ENCODE assay signal across 1 cellular context in genomic region chr7:138089080-138089901, GRCh38.
A peak's percentile ranks its signal among the peaks of the same experiment; 100 is the strongest.
TF ChIP-seq lines count a peak whose summit lies in the region.

No MANE protein-coding gene starts in this region.

TF ChIP-seq in HepG2, 621 proteins besides CTCF, POLR2A, EP300 and RAD21 (continued from another document and continues in another):
- TF ChIP-seq ZNF318 (CRISPR knock-in tag; IDR thresholded peaks at IDR 0.05) (no peak), KLF13 (CRISPR knock-in tag; IDR thresholded peaks at IDR 0.05) (no peak), ESRRA (CRISPR knock-in tag; IDR thresholded peaks at IDR 0.05; ENCODE audit: low read depth) (no peak), NONO (IDR thresholded peaks at IDR 0.05) (no peak), NONO (CRISPR knock-in tag; conservative IDR thresholded peaks at IDR 0.05) (no peak), TCF7 (IDR thresholded peaks at IDR 0.05; ENCODE audit: low read depth) (no peak), NCOA5 (CRISPR knock-in tag; IDR thresholded peaks at IDR 0.05) (no peak), IRX3 (CRISPR knock-in tag; IDR thresholded peaks at IDR 0.05; ENCODE audit: borderline replicate concordance, low read depth) (no peak), ZFYVE20 (CRISPR knock-in tag; IDR thresholded peaks at IDR 0.05; ENCODE audit: borderline replicate concordance, low read depth) (no peak), KLF12 (CRISPR knock-in tag; IDR thresholded peaks at IDR 0.05; ENCODE audit: borderline replicate concordance) (no peak), ZNF788 (CRISPR knock-in tag; IDR thresholded peaks at IDR 0.05; ENCODE audit: borderline replicate concordance) (no peak), ZNF7 (CRISPR knock-in tag; IDR thresholded peaks at IDR 0.05) (no peak), AGO2 (optimal IDR thresholded peaks at IDR 0.05; ENCODE audit: low read depth, low read length) (no peak), ZHX2 (IDR thresholded peaks at IDR 0.05; ENCODE audit: low read depth) (no peak), ZHX2 (CRISPR knock-in tag; IDR thresholded peaks at IDR 0.05; ENCODE audit: borderline replicate concordance) (no peak), ZBTB7B (CRISPR knock-in tag; IDR thresholded peaks at IDR 0.05) (no peak), MYC (CRISPR knock-in tag; IDR thresholded peaks at IDR 0.05; ENCODE audit: borderline replicate concordance) (no peak), MLLT10 (CRISPR knock-in tag; IDR thresholded peaks at IDR 0.05) (no peak), SRSF4 (IDR thresholded peaks at IDR 0.05; ENCODE audit: low read depth, low read length, poor library complexity, severe bottlenecking) (no peak), HMG20A (CRISPR knock-in tag; IDR thresholded peaks at IDR 0.05; ENCODE audit: borderline replicate concordance) (peak; percentile 90), ZSCAN30 (CRISPR knock-in tag; IDR thresholded peaks at IDR 0.05) (no peak), ZBTB21 (CRISPR knock-in tag; IDR thresholded peaks at IDR 0.05) (no peak), NCOA1 (CRISPR knock-in tag; IDR thresholded peaks at IDR 0.05) (no peak), RXRA (CRISPR knock-in tag; IDR thresholded peaks at IDR 0.05) (peak; percentile 60; the same call in 1 of the 2 replicates), ZNF703 (CRISPR knock-in tag; IDR thresholded peaks at IDR 0.05; ENCODE audit: borderline replicate concordance) (no peak), ZNF414 (CRISPR knock-in tag; IDR thresholded peaks at IDR 0.05) (no peak), PRDM15 (CRISPR knock-in tag; IDR thresholded peaks at IDR 0.05) (no peak), CCDC6 (CRISPR knock-in tag; IDR thresholded peaks at IDR 0.05) (no peak; the same call in 1 of the 2 replicates), MTF2 (CRISPR knock-in tag; IDR thresholded peaks at IDR 0.05; ENCODE audit: borderline replicate concordance) (no peak), FOXA3 (CRISPR knock-in tag; IDR thresholded peaks at IDR 0.05) (peak; percentile 100), ASH2L (IDR thresholded peaks at IDR 0.05; ENCODE audit: insufficient read length, low read depth, low read length) (no peak), RARG (CRISPR knock-in tag; IDR thresholded peaks at IDR 0.05; ENCODE audit: low read depth) (no peak)
- TF ChIP-seq, protein P1, sequence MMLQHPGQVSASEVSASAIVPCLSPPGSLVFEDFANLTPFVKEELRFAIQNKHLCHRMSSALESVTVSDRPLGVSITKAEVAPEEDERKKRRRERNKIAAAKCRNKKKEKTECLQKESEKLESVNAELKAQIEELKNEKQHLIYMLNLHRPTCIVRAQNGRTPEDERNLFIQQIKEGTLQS (CRISPR knock-in tag; IDR thresholded peaks at IDR 0.05) = peak; percentile 72; the same call in 1 of the 2 replicates
- TF ChIP-seq, protein P2, sequence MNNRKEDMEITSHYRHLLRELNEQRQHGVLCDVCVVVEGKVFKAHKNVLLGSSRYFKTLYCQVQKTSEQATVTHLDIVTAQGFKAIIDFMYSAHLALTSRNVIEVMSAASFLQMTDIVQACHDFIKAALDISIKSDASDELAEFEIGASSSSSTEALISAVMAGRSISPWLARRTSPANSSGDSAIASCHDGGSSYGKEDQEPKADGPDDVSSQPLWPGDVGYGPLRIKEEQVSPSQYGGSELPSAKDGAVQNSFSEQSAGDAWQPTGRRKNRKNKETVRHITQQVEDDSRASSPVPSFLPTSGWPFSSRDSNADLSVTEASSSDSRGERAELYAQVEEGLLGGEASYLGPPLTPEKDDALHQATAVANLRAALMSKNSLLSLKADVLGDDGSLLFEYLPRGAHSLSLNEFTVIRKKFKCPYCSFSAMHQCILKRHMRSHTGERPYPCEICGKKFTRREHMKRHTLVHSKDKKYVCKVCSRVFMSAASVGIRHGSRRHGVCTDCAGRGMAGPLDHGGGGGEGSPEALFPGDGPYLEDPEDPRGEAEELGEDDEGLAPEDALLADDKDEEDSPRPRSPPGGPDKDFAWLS (CRISPR knock-in tag; IDR thresholded peaks at IDR 0.05; ENCODE audit: borderline replicate concordance) = no peak
- TF ChIP-seq, protein P3, sequence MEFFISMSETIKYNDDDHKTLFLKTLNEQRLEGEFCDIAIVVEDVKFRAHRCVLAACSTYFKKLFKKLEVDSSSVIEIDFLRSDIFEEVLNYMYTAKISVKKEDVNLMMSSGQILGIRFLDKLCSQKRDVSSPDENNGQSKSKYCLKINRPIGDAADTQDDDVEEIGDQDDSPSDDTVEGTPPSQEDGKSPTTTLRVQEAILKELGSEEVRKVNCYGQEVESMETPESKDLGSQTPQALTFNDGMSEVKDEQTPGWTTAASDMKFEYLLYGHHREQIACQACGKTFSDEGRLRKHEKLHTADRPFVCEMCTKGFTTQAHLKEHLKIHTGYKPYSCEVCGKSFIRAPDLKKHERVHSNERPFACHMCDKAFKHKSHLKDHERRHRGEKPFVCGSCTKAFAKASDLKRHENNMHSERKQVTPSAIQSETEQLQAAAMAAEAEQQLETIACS (CRISPR knock-in tag; IDR thresholded peaks at IDR 0.05) = no peak
- TF ChIP-seq, protein P4, sequence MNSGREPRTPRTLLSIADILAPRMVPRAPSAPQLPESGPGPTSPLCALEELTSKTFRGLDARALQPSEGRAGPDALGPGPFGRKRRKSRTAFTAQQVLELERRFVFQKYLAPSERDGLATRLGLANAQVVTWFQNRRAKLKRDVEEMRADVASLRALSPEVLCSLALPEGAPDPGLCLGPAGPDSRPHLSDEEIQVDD (CRISPR knock-in tag; IDR thresholded peaks at IDR 0.05; ENCODE audit: borderline replicate concordance) = no peak
- TF ChIP-seq, protein P5, sequence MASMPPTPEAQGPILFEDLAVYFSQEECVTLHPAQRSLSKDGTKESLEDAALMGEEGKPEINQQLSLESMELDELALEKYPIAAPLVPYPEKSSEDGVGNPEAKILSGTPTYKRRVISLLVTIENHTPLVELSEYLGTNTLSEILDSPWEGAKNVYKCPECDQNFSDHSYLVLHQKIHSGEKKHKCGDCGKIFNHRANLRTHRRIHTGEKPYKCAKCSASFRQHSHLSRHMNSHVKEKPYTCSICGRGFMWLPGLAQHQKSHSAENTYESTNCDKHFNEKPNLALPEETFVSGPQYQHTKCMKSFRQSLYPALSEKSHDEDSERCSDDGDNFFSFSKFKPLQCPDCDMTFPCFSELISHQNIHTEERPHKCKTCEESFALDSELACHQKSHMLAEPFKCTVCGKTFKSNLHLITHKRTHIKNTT (CRISPR knock-in tag; IDR thresholded peaks at IDR 0.05) = no peak
